27 cellular contexts compared by ENCODE assay signal in the genomic region with DNA sequence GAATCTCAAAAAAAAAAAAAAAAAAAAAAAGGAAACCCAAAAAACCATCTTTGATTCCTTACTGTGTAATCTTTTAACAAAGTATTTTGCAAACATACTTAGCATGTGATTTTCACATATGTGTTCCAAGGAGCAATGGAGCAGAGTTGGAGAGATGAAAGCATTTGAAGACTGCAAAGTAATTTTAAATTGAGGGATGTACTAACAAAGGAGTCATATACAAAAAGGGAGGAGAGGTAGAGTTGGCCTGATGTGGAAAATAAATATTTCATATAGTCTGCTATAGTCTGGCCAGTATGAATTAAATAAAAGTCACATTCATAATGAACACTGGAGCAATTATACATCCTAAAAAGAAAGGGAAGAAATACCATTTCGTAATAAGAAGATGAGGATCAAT.
"Had no signal": no experiment of that assay in that cellular context is flagged by ENCODE, and none has a peak within 500 bp of the region (broad histone marks: within the 10 kb centered on the region; RNA-seq: fewer than 3 reads in every experiment).

No MANE protein-coding gene starts in this region.

- H3K36me3 ChIP-seq: esophagus squamous epithelium, gastroesophageal sphincter, heart left ventricle, prostate gland, right atrium auricular region, tibial artery, uterus had no signal

- H3K4me2 ChIP-seq: hepatocyte, smooth muscle cell had no signal

- H2AFZ ChIP-seq: hepatocyte had no signal

- H3K4me3 ChIP-seq: esophagus squamous epithelium, gastroesophageal sphincter, hepatocyte, prostate gland, right atrium auricular region, smooth muscle cell, testis, tibial artery, uterus had no signal

- H3K79me2 ChIP-seq: hepatocyte had no signal

- H3K27me3 ChIP-seq: esophagus squamous epithelium, gastroesophageal sphincter, heart left ventricle, hepatocyte, right atrium auricular region, testis, tibial artery, uterus had no signal

- DNase-seq: central memory CD4-positive, alpha-beta T cell; effector CD8-positive, alpha-beta T cell; endodermal cell; esophagus squamous epithelium; heart left ventricle; left colon; mammary epithelial cell; mesendoderm; midbrain; naive thymus-derived CD8-positive, alpha-beta T cell; nephron progenitor cell; nucleus accumbens; stimulated activated CD4-positive, alpha-beta T cell treated with anti-CD3 and anti-CD28 coated beads, Interleukin-12 subunit alpha, Interleukin-12 subunit beta, amount 100 ng/mL, for 4 hours; stimulated activated CD4-positive, alpha-beta T cell treated with anti-CD3 and anti-CD28 coated beads, Interleukin-1b, Interleukin-23, amount 100 ng/mL, for 48 hours; stimulated activated CD4-positive, alpha-beta T cell treated with anti-CD3 and anti-CD28 coated beads, Interleukin-4, amount 100 ng/mL, for 1 hour; stimulated activated CD8-positive, alpha-beta memory T cell treated with anti-CD3 and anti-CD28 coated beads, Interleukin-4, amount 100 ng/mL, for 48 hours; stimulated activated naive CD4-positive, alpha-beta T cell; substantia nigra; testis; tibial artery; uterus had no signal

- H3K27ac ChIP-seq: gastroesophageal sphincter, hepatocyte, prostate gland, right atrium auricular region, testis, uterus had no signal

- H3K4me1 ChIP-seq: prostate gland, testis, uterus had no signal

- H3K9me3 ChIP-seq: esophagus squamous epithelium, gastroesophageal sphincter, heart left ventricle, prostate gland, right atrium auricular region, testis, tibial artery, uterus had no signal

- ATAC-seq: gastroesophageal sphincter; heart left ventricle; left colon; naive thymus-derived CD8-positive, alpha-beta T cell; sciatic nerve had no signal
